8 cellular contexts compared by ENCODE assay signal in genomic region chr17:76909971-76910760, GRCh38. TPM values are rescaled to one million over a fixed set of nuclear protein-coding genes. Genes with fewer than 3 reads are reported as not detected.
A peak's percentile ranks its signal among the peaks of the same experiment; 100 is the strongest.
DNase-seq lines count a peak whose midpoint lies in the region; ATAC-seq and TF ChIP-seq lines count a peak whose summit lies in the region.

No MANE protein-coding gene starts in this region.

- no peaks in the 10 kb centered on the region for H3K4me1 ChIP-seq in Peyer's patch

- no peak for TF ChIP-seq CTCF in Peyer's patch (IDR thresholded peaks at IDR 0.05)

- ATAC-seq in GM19395 (IDR thresholded peaks at IDR 0.05; ENCODE audit: unreplicated experiment) = no peak

- H3K27ac ChIP-seq in Peyer's patch = no peak overlapping the region

- CTCF ChIA-PET in activated naive CD4-positive, alpha-beta T cell treated with anti-CD3 and anti-CD28 coated beads, Interleukin-2, amount 10 ng/mL, durations not matched to agents 7 days and 5 days (lab: Charles Lee) = no interaction called here

- no peaks in the 10 kb centered on the region for H3K4me1 Mint-ChIP-seq in activated naive CD4-positive, alpha-beta T cell treated with anti-CD3 and anti-CD28 coated beads, Interleukin-2, amount 10 ng/mL, durations not matched to agents 7 days and 5 days

- no peaks in the 10 kb centered on the region for H3K9me3 Mint-ChIP-seq in activated naive CD4-positive, alpha-beta T cell treated with anti-CD3 and anti-CD28 coated beads, Interleukin-2, amount 10 ng/mL, durations not matched to agents 7 days and 5 days

- H3K27ac Mint-ChIP-seq in activated naive CD4-positive, alpha-beta T cell treated with anti-CD3 and anti-CD28 coated beads, Interleukin-2, amount 10 ng/mL, durations not matched to agents 7 days and 5 days = no peak overlapping the region

- DNase-seq in CD1c-positive myeloid dendritic cell (ENCODE audit: extremely low spot score) (peak; percentile 3), LHCN-M2 (ENCODE audit: low read depth) (peak; percentile 10), iris pigment epithelial cell (ENCODE audit: low read depth) (peak; percentile 36), superior temporal gyrus (ENCODE audit: extremely low spot score) (peak; percentile 48), NCI-H510A (lab: John Stamatoyannopoulos, UW) (no peak), Peyer's patch (no peak)
- DNase-seq in activated naive CD4-positive, alpha-beta T cell treated with anti-CD3 and anti-CD28 coated beads, Interleukin-2, amount 10 ng/mL, durations not matched to agents 7 days and 5 days = peak; percentile 82

- H3K27me3 ChIP-seq in Peyer's patch = no peaks in the 10 kb centered on the region

- H3K9me3 ChIP-seq in Peyer's patch = no peaks in the 10 kb centered on the region

- peaks cover 23% of the 10 kb centered on the region for H3K27me3 Mint-ChIP-seq in activated naive CD4-positive, alpha-beta T cell treated with anti-CD3 and anti-CD28 coated beads, Interleukin-2, amount 10 ng/mL, durations not matched to agents 7 days and 5 days

- H3K36me3 Mint-ChIP-seq in activated naive CD4-positive, alpha-beta T cell treated with anti-CD3 and anti-CD28 coated beads, Interleukin-2, amount 10 ng/mL, durations not matched to agents 7 days and 5 days = no peaks in the 10 kb centered on the region

- no peak overlapping the region for H3K4me3 ChIP-seq in Peyer's patch

- no peaks in the 10 kb centered on the region for H3K36me3 ChIP-seq in Peyer's patch

- TF ChIP-seq POLR2A in Peyer's patch (IDR thresholded peaks at IDR 0.05) = no peak

- H3K4me3 Mint-ChIP-seq in activated naive CD4-positive, alpha-beta T cell treated with anti-CD3 and anti-CD28 coated beads, Interleukin-2, amount 10 ng/mL, durations not matched to agents 7 days and 5 days = no peak overlapping the region

RNA-seq across cellular contexts. Expression of gene MGAT5B, which starts 42.0 kb away (rescaled TPM):
- total RNA-seq in LHCN-M2 (2014; rRNA removed) (0.06 and 0.23 TPM in 2 replicates), Peyer's patch (1 to 10 TPM in 1 of 4 donors, under 1 TPM in 2, not detected in 1; 0.27 to 6.6 (median 0.47) TPM)
- polyA plus RNA-seq in LHCN-M2 (2012) = 0.16 TPM

Comparison
In these comparisons a context has a peak if more than half of its experiments do, and no peak if none do; other contexts are left out.
1. DNase-seq: peak in CD1c-positive myeloid dendritic cell (single experiment), LHCN-M2 (single experiment), activated naive CD4-positive, alpha-beta T cell treated with anti-CD3 and anti-CD28 coated beads, Interleukin-2, amount 10 ng/mL, durations not matched to agents 7 days and 5 days (single experiment), iris pigment epithelial cell (single experiment) and superior temporal gyrus (single experiment); none in NCI-H510A (single experiment) and Peyer's patch (0 of 3).